11 cellular contexts compared by ENCODE assay signal in the genomic region with DNA sequence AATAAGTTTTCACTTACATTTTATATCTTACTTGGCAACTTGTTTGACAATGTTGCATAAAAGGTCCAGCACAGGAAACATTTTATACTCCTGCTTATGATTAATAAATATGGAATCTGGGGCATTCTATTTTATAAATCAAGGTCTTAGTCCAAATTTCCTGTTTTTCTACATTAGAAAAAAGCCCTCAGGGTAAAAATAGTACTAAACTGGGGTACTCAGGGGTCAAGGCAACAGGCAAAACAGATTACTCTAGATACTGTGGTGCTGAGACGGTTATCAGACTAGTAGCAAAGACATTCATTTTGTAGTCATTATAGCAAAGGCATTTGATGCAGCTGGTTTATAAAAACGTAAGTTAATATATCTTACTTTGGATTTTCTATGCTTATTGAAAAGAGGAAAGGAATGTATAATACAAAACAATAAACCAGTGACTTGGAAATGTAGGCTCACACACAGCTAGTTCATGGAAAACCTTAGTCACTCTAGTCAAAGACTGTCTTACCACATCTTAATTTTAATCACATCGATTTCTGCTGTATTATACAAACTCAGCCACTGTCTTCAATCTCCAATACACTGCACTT. TPM values are rescaled to one million over a fixed set of nuclear protein-coding genes. Genes with fewer than 3 reads are reported as not detected.
A peak's percentile ranks its signal among the peaks of the same experiment; 100 is the strongest.
DNase-seq lines count a peak whose midpoint lies in the region; ATAC-seq, FAIRE-seq and TF ChIP-seq lines count a peak whose summit lies in the region.
"Had no signal": no experiment of that assay in that cellular context is flagged by ENCODE, and none has a peak within 500 bp of the region (broad histone marks: within the 10 kb centered on the region; RNA-seq: fewer than 3 reads in every experiment).

No MANE protein-coding gene starts in this region.

- TF ChIP-seq POLR2A in H54 (IDR thresholded peaks at IDR 0.05; ENCODE audit: low read depth, low read length) (no peak), stomach (IDR thresholded peaks at IDR 0.05) (no peak), tibial nerve (IDR thresholded peaks at IDR 0.05) (no peak)

- intact Hi-C loops in stomach (cut with DNase I; ENCODE audit: low total_unique reads): no loop called here

- H3K4me3 ChIP-seq in stomach (no peak overlapping the region), tibial nerve (no peak overlapping the region)

- peaks cover 0 to 4% (median 0%) of the 10 kb centered on the region in 4 donors for H3K36me3 ChIP-seq in stomach
- H3K36me3 ChIP-seq in tibial nerve: peaks cover 0 to 25% (median 0%) of the 10 kb centered on the region in 3 donors

- no peaks in the 10 kb centered on the region for H3K27me3 ChIP-seq in stomach
- H3K27me3 ChIP-seq in tibial nerve: no peaks in the 10 kb centered on the region

- no peaks in the 10 kb centered on the region for H3K27me3 Mint-ChIP-seq in effector memory CD8-positive, alpha-beta T cell
- H3K27me3 Mint-ChIP-seq: central memory CD8-positive, alpha-beta T cell had no signal

- TF ChIP-seq EP300 in stomach (IDR thresholded peaks at IDR 0.05) (no peak), tibial nerve (IDR thresholded peaks at IDR 0.05) (no peak)

- H3K27ac Mint-ChIP-seq in effector memory CD8-positive, alpha-beta T cell: no peak overlapping the region
- H3K27ac Mint-ChIP-seq: nephron progenitor cell; T-helper 1 cell treated with Interleukin-12 subunit alpha and Interleukin-12 subunit beta and Interleukin-4 antibody, amounts not matched to agents 30 μg/mL and 1 μg/mL, for 36 hours had no signal

- H3K9me3 Mint-ChIP-seq in effector memory CD8-positive, alpha-beta T cell: peaks cover 0 to 7% of the 10 kb centered on the region in 2 donors

- DNase-seq in H54 (ENCODE audit: insufficient read length, low spot score) (no peak), amniotic epithelial cell (ENCODE audit: low read depth) (peak; percentile 76), foreskin melanocyte (peak; percentile 57), stomach (no peak), NCI-H2171 (lab: John Stamatoyannopoulos, UW) (no peak), tibial nerve (ENCODE audit: low spot score in 2 of 2) (no peak)
- DNase-seq in effector memory CD8-positive, alpha-beta T cell: no peak
- DNase-seq: GOT3, nephron progenitor cell had no signal

- no peaks in the 10 kb centered on the region for H3K4me1 Mint-ChIP-seq in effector memory CD8-positive, alpha-beta T cell (ENCODE audit: low read depth in 2 of 2)
- H3K4me1 Mint-ChIP-seq: central memory CD8-positive, alpha-beta T cell; nephron progenitor cell had no signal

- H3K36me3 Mint-ChIP-seq in effector memory CD8-positive, alpha-beta T cell (ENCODE audit: insufficient read depth): peaks cover 4% of the 10 kb centered on the region

- no peak overlapping the region for H3K4me3 Mint-ChIP-seq in effector memory CD8-positive, alpha-beta T cell
- H3K4me3 Mint-ChIP-seq: central memory CD8-positive, alpha-beta T cell; nephron progenitor cell; T-helper 1 cell treated with Interleukin-12 subunit alpha and Interleukin-12 subunit beta and Interleukin-4 antibody, amounts not matched to agents 30 μg/mL and 1 μg/mL, for 36 hours had no signal

- WGBS in stomach, 5 donors: 46 to 77% (median 67%) methylated on average over 3 of the region's 3 CpGs
- WGBS in tibial nerve, 2 donors: 52 to 56% methylated on average over 3 of the region's 3 CpGs

- H3K4me1 ChIP-seq in stomach (peaks cover 0 to 21% (median 10%) of the 10 kb centered on the region in 4 donors), tibial nerve (peaks cover 0 to 39% (median 5%) of the 10 kb centered on the region in 4 donors)

- H3K9me3 ChIP-seq in stomach (peaks cover 0 to 19% (median 9%) of the 10 kb centered on the region in 4 donors), tibial nerve (peaks cover 0 to 19% (median 4%) of the 10 kb centered on the region in 4 donors)

- peak; percentile 43 for FAIRE-seq in H54 (lab: Jason Lieb, UNC)

- peak overlapping the region in 3 of 5 donors; percentile 49 to 62 (median 54) for H3K27ac ChIP-seq in stomach
- peak overlapping the region in 2 of 4 donors; percentile 43 to 65 for H3K27ac ChIP-seq in tibial nerve

- ATAC-seq in effector memory CD8-positive, alpha-beta T cell (replicated peaks): no peak

- no peak for TF ChIP-seq CTCF in stomach (IDR thresholded peaks at IDR 0.05)
- no peak for TF ChIP-seq CTCF in tibial nerve (IDR thresholded peaks at IDR 0.05)

RNA-seq across cellular contexts. Expression of a gene that starts 45.4 kb away (rescaled TPM):
- total RNA-seq in stomach (10 to 100 TPM; 48.7 to 97.3 (median 59.8) TPM), tibial nerve (10 to 100 TPM; 26.7 to 46.3 (median 30.8) TPM)
- 10 to 100 TPM; 10.6 to 98.4 (median 24.6) TPM for polyA plus RNA-seq in stomach

Comparison
In these comparisons a context has a peak if more than half of its experiments do, and no peak if none do; other contexts are left out.
1. DNase-seq: peak in amniotic epithelial cell (single experiment) and foreskin melanocyte (single experiment); none in H54 (single experiment), stomach (single experiment), NCI-H2171 (single experiment), effector memory CD8-positive, alpha-beta T cell (0 of 3) and tibial nerve (0 of 2).